Comparison of ENCODE assay signal across 8 cellular contexts in genomic region chr1:92030701-92031107, GRCh38. TPM values are rescaled to one million over a fixed set of nuclear protein-coding genes. Genes with fewer than 3 reads are reported as not detected.
A peak's percentile ranks its signal among the peaks of the same experiment; 100 is the strongest.
DNase-seq lines count a peak whose midpoint lies in the region; ATAC-seq and TF ChIP-seq lines count a peak whose summit lies in the region.

No MANE protein-coding gene starts in this region.

- CTCF ChIA-PET in CD8-positive, alpha-beta memory T cell (lab: Charles Lee): no interaction called here
- CTCF ChIA-PET in IMR-90 (lab: Yijun Ruan, JAX): interaction anchor here (1.3 kb wide), 1 partner anchor 236 kb away, joined by 3 read pairs; no protein-coding TSS in a partner anchor

- TF ChIP-seq CTCF in IMR-90 (conservative IDR thresholded peaks at IDR 0.05; ENCODE audit: low read depth, low read length) (no peak), kidney epithelial cell (IDR thresholded peaks at IDR 0.05; ENCODE audit: insufficient read depth, low read length, poor library complexity, severe bottlenecking) (no peak)

- DNase-seq in CD8-positive, alpha-beta memory T cell: no peak
- DNase-seq in IMR-90 (peak; percentile 72), kidney epithelial cell (ENCODE audit: low read depth) (peak; percentile 72), 8988T (no peak), activated gamma-delta T cell (lab: John Stamatoyannopoulos, UW) (no peak), DMS79 treated with DMSO at 0.1 percent for 48 hours (lab: John Stamatoyannopoulos, UW) (no peak), NCI-H187 (lab: John Stamatoyannopoulos, UW) (no peak)
- peak; percentile 8 for DNase-seq in activated naive CD8-positive, alpha-beta T cell treated with anti-CD3 and anti-CD28 coated beads for 36 hours

- no peak overlapping the region for H3K18ac ChIP-seq in IMR-90 (ENCODE audit: low read depth, low read length)

- peak overlapping the region; percentile 43 to 63; a peak in 2 of 4 replicates for H4K8ac ChIP-seq in IMR-90 (ENCODE audit: low read depth in 2 of 2, low read length in 2 of 2)

- H3K27me3 Mint-ChIP-seq in CD8-positive, alpha-beta memory T cell: peaks cover 5 to 40% of the 10 kb centered on the region in 2 donors
- peaks cover 38% of the 10 kb centered on the region for H3K27me3 Mint-ChIP-seq in activated naive CD8-positive, alpha-beta T cell treated with anti-CD3 and anti-CD28 coated beads for 36 hours

- H2AK5ac ChIP-seq in IMR-90 (ENCODE audit: low read depth, low read length): no peak overlapping the region

- dilution Hi-C loops in IMR-90 (cut with HindIII; ENCODE audit: low sequenced_read_pairs, unreplicated experiment): no loop called here

- BruUV-seq in IMR-90 (replicated peaks; lab: Mats Ljungman, UMichigan): no TSS peak

- H2AFZ ChIP-seq in IMR-90 (replicated peaks; ENCODE audit: low read length, poor library complexity): peak overlapping the region; percentile 95

- no peaks in the 10 kb centered on the region for H3K36me3 ChIP-seq in CD8-positive, alpha-beta memory T cell (ENCODE audit: insufficient read depth, low read length)
- no peaks in the 10 kb centered on the region for H3K36me3 ChIP-seq in IMR-90 (ENCODE audit: control insufficient read depth, insufficient read depth, low read length)
- no peaks in the 10 kb centered on the region for H3K36me3 ChIP-seq in kidney epithelial cell (ENCODE audit: control insufficient read depth, insufficient read depth, low read length)

- POLR2A ChIA-PET in CD8-positive, alpha-beta memory T cell (lab: Charles Lee): no interaction called here
- POLR2A ChIA-PET in IMR-90 (lab: Charles Lee; ENCODE audit: unreplicated experiment): interaction anchor here (0.6 kb wide), 1 partner anchor 15 kb away, joined by 3 read pairs; no protein-coding TSS in a partner anchor

- 0 out of 3 replicates have a peak overlapping the region, but pooled peaks have one; percentile 42 for H2BK15ac ChIP-seq in IMR-90 (ENCODE audit: low read depth, low read length)

- in situ Hi-C loops in IMR-90 (cut with MboI; ENCODE audit: low sequenced_read_pairs): no loop called here

- H2BK20ac ChIP-seq in IMR-90 (ENCODE audit: low read depth, low read length): 0 out of 2 replicates have a peak overlapping the region, but pooled peaks have one; percentile 47

- H3K9me3 Mint-ChIP-seq in CD8-positive, alpha-beta memory T cell: no peaks in the 10 kb centered on the region
- no peaks in the 10 kb centered on the region for H3K9me3 Mint-ChIP-seq in activated naive CD8-positive, alpha-beta T cell treated with anti-CD3 and anti-CD28 coated beads for 36 hours

- TF ChIP-seq POLR2A in IMR-90 (IDR thresholded peaks at IDR 0.05; ENCODE audit: low read depth, low read length): no peak

- ATAC-seq in IMR-90 (ENCODE audit: low read depth): peak; percentile 42

- H2BK5ac ChIP-seq in IMR-90 (ENCODE audit: low read depth, low read length, poor library complexity, severe bottlenecking): peak overlapping the region; percentile 12

- H3K9me3 ChIP-seq in CD8-positive, alpha-beta memory T cell (ENCODE audit: low read length): no peaks in the 10 kb centered on the region
- H3K9me3 ChIP-seq in IMR-90 (ENCODE audit: control insufficient read depth, insufficient read depth, low read length): no peaks in the 10 kb centered on the region

- H3K14ac ChIP-seq in IMR-90 (replicated peaks; ENCODE audit: low read depth, low read length): peak overlapping the region; percentile 77; the same call in 1 of the 2 replicates

- H3K56ac ChIP-seq in IMR-90 (ENCODE audit: extremely low read depth, insufficient read depth, low read length): no peak overlapping the region

- peak overlapping the region; percentile 37; the same call in 1 of the 2 replicates for H3K4ac ChIP-seq in IMR-90 (ENCODE audit: low read depth, low read length)

- H3K4me1 Mint-ChIP-seq in CD8-positive, alpha-beta memory T cell: peaks cover 14 to 16% (median 16%) of the 10 kb centered on the region in 3 donors
- H3K4me1 Mint-ChIP-seq in activated naive CD8-positive, alpha-beta T cell treated with anti-CD3 and anti-CD28 coated beads for 36 hours: peaks cover 16% of the 10 kb centered on the region

- peak overlapping the region; percentile 40; the same call in 1 of the 2 replicates for H2BK120ac ChIP-seq in IMR-90 (ENCODE audit: low read depth, low read length)

- peak overlapping the region; percentile 89; the same call in 1 of the 2 replicates for H3K23ac ChIP-seq in IMR-90 (ENCODE audit: low read depth, low read length)

- peak overlapping the region; percentile 22; the same call in 1 of the 2 replicates for H3K9ac ChIP-seq in IMR-90 (ENCODE audit: low read depth, low read length)

- peaks cover 8% of the 10 kb centered on the region for H3K27me3 ChIP-seq in CD8-positive, alpha-beta memory T cell (ENCODE audit: insufficient read depth, low read length, poor library complexity, severe bottlenecking)
- no peaks in the 10 kb centered on the region for H3K27me3 ChIP-seq in IMR-90 (ENCODE audit: control insufficient read depth, insufficient read depth, low read length)
- no peaks in the 10 kb centered on the region for H3K27me3 ChIP-seq in kidney epithelial cell (ENCODE audit: control insufficient read depth, insufficient read depth, low read length)

- peaks cover 4% of the 10 kb centered on the region; the same call in 1 of the 2 replicates for H3K9me1 ChIP-seq in IMR-90 (ENCODE audit: insufficient read depth, low read length)

- no peak overlapping the region for H4K91ac ChIP-seq in IMR-90 (ENCODE audit: insufficient read depth, low read depth, low read length)

- H3K79me1 ChIP-seq in IMR-90 (ENCODE audit: low read depth in 1 of 2, low read length in 2 of 2): no peaks in the 10 kb centered on the region; a peak in 1 of 4 replicates

- H2AK9ac ChIP-seq in IMR-90 (replicated peaks; ENCODE audit: low read depth, low read length, poor library complexity): no peak overlapping the region

- WGBS in IMR-90 (ENCODE audit: extremely low coverage in 2 of 2, insufficient read length in 1 of 2), 2 experiments: 50% methylated on average over 1 of the region's 4 CpGs; no CpG with 5 or more reads in 1 of the 2 experiments

- 0 out of 2 replicates have a peak overlapping the region, but pooled peaks have one; percentile 19 for H4K5ac ChIP-seq in IMR-90 (ENCODE audit: low read depth, low read length)

- no peaks in the 10 kb centered on the region for H4K20me1 ChIP-seq in IMR-90 (ENCODE audit: insufficient read depth, low read length)

- peak overlapping the region in 4 of 8 donors; percentile 6 to 88 (median 37) for H3K27ac Mint-ChIP-seq in CD8-positive, alpha-beta memory T cell
- no peak overlapping the region for H3K27ac Mint-ChIP-seq in activated naive CD8-positive, alpha-beta T cell treated with anti-CD3 and anti-CD28 coated beads for 36 hours

- H3K4me2 ChIP-seq in IMR-90 (ENCODE audit: low read depth, low read length): peak overlapping the region; percentile 49

- H3K4me3 ChIP-seq in CD8-positive, alpha-beta memory T cell (ENCODE audit: low read length): peak overlapping the region; percentile 47
- H3K4me3 ChIP-seq in IMR-90 (ENCODE audit: insufficient read depth, low read depth, low read length) (peak overlapping the region; percentile 76), kidney epithelial cell (ENCODE audit: low read depth, low read length) (peak overlapping the region; percentile 77)

- intact Hi-C loops in IMR-90 (cut with micrococcal nuclease): no loop called here

- peaks cover 0 to 3% (median 2%) of the 10 kb centered on the region in 3 donors for H3K36me3 Mint-ChIP-seq in CD8-positive, alpha-beta memory T cell
- H3K36me3 Mint-ChIP-seq in activated naive CD8-positive, alpha-beta T cell treated with anti-CD3 and anti-CD28 coated beads for 36 hours: no peaks in the 10 kb centered on the region

- H3K27ac ChIP-seq in CD8-positive, alpha-beta memory T cell (ENCODE audit: low read depth, low read length): no peak overlapping the region
- no peak overlapping the region for H3K27ac ChIP-seq in IMR-90 (ENCODE audit: insufficient read depth, low read length)

- H3K4me1 ChIP-seq in CD8-positive, alpha-beta memory T cell (ENCODE audit: insufficient read depth, low read length): peaks cover 11% of the 10 kb centered on the region
- peaks cover 6% of the 10 kb centered on the region for H3K4me1 ChIP-seq in IMR-90 (ENCODE audit: control insufficient read depth, insufficient read depth, low read length)

- H3K4me3 Mint-ChIP-seq in CD8-positive, alpha-beta memory T cell: peak overlapping the region; percentile 68 to 89 (median 86)
- peak overlapping the region; percentile 64 for H3K4me3 Mint-ChIP-seq in activated naive CD8-positive, alpha-beta T cell treated with anti-CD3 and anti-CD28 coated beads for 36 hours

- TF ChIP-seq RAD21 in IMR-90 (IDR thresholded peaks at IDR 0.05; ENCODE audit: low read length): no peak

TF ChIP-seq in IMR-90, 13 proteins besides CTCF, POLR2A, EP300 and RAD21:
- TF ChIP-seq CEBPB (IDR thresholded peaks at IDR 0.05; ENCODE audit: low read depth, low read length) (peak; percentile 23; the same call in 1 of the 2 replicates), MXI1 (IDR thresholded peaks at IDR 0.05; ENCODE audit: borderline replicate concordance, low read depth, low read length) (no peak)
TF ChIP-seq in IMR-90: peak in this region for 1.

RNA-seq across cellular contexts. Expression of gene EPHX4, which starts 0.9 kb away (rescaled TPM):
- under 1 TPM; 0.15 to 0.62 TPM for total RNA-seq in CD8-positive, alpha-beta memory T cell
- 2.2 TPM for polyA plus RNA-seq in CD8-positive, alpha-beta memory T cell
- total RNA-seq in IMR-90 (2012; rRNA removed): 1.8 and 3.6 TPM in 2 replicates
- 1.7 and 2.8 TPM in 2 replicates for polyA plus RNA-seq in IMR-90 (2012; rRNA removed)
- polyA plus RNA-seq in IMR-90 (2012; cell fraction: cytosol; rRNA removed): 1.0 and 1.3 TPM in 2 replicates
- 0.39 and 1.0 TPM in 2 replicates for polyA plus RNA-seq in IMR-90 (2012; cell fraction: nucleus; rRNA removed; ENCODE audit: low replicate concordance)
- total RNA-seq in activated naive CD8-positive, alpha-beta T cell treated with anti-CD3 and anti-CD28 coated beads for 36 hours: 1 to 10 TPM; 1.4 to 1.5 TPM
- total RNA-seq in kidney epithelial cell: 10.5 and 11.0 TPM in 2 replicates

RNA-seq across cellular contexts. Expression of gene SETSIP, which starts 44.5 kb away (rescaled TPM):
- total RNA-seq in CD8-positive, alpha-beta memory T cell: under 1 TPM; 0.38 to 0.39 TPM
- polyA plus RNA-seq in CD8-positive, alpha-beta memory T cell: not detected
- total RNA-seq in IMR-90 (2012; rRNA removed) (not detected in 2 replicates), kidney epithelial cell (not detected in 2 replicates)
- polyA plus RNA-seq in IMR-90 (2012; rRNA removed): not detected in 2 replicates
- not detected in 2 replicates for polyA plus RNA-seq in IMR-90 (2012; cell fraction: cytosol; rRNA removed)
- not detected in 2 replicates for polyA plus RNA-seq in IMR-90 (2012; cell fraction: nucleus; rRNA removed; ENCODE audit: low replicate concordance)
- total RNA-seq in activated naive CD8-positive, alpha-beta T cell treated with anti-CD3 and anti-CD28 coated beads for 36 hours: under 1 TPM in 1 of 2 experiments, not detected in 1; 0.37 TPM

RNA-seq across cellular contexts. Expression of gene BTBD8, which starts 49.4 kb away (rescaled TPM):
- 1 to 10 TPM; 1.2 to 1.4 TPM for total RNA-seq in CD8-positive, alpha-beta memory T cell
- 0.58 TPM for polyA plus RNA-seq in CD8-positive, alpha-beta memory T cell
- total RNA-seq in IMR-90 (2012; rRNA removed) (2.0 and 3.6 TPM in 2 replicates), kidney epithelial cell (3.3 and 3.6 TPM in 2 replicates)
- polyA plus RNA-seq in IMR-90 (2012; rRNA removed): 0.62 and 0.94 TPM in 2 replicates
- 0.16 and 0.24 TPM in 2 replicates for polyA plus RNA-seq in IMR-90 (2012; cell fraction: cytosol; rRNA removed)
- polyA plus RNA-seq in IMR-90 (2012; cell fraction: nucleus; rRNA removed; ENCODE audit: low replicate concordance): 0.33 and 2.4 TPM in 2 replicates
- 1 to 10 TPM in 1 of 2 experiments, under 1 TPM in 1; 0.93 to 1.1 TPM for total RNA-seq in activated naive CD8-positive, alpha-beta T cell treated with anti-CD3 and anti-CD28 coated beads for 36 hours

Comparison
In these comparisons a context has a peak if more than half of its experiments do, and no peak if none do; other contexts are left out.
1. DNase-seq: peak in IMR-90 (single experiment), activated naive CD8-positive, alpha-beta T cell treated with anti-CD3 and anti-CD28 coated beads for 36 hours (single experiment) and kidney epithelial cell (single experiment); none in CD8-positive, alpha-beta memory T cell (0 of 5), 8988T (single experiment), activated gamma-delta T cell (single experiment), DMS79 treated with DMSO at 0.1 percent for 48 hours (single experiment) and NCI-H187 (0 of 2).
2. Peak in every context shown above with its lines, with median percentiles within 50 percentile points of each other: H3K4me3 ChIP-seq.